ENCODE assay signal across 8 cellular contexts in genomic region chr10:97037365-97038361, GRCh38.
DNase-seq lines count a peak whose midpoint lies in the region; ATAC-seq and TF ChIP-seq lines count a peak whose summit lies in the region.

No MANE protein-coding gene starts in this region.

- H3K9me3 ChIP-seq in lower lobe of right lung, result no peaks in the 10 kb centered on the region

- H3K36me3 ChIP-seq in lower lobe of right lung, result no peaks in the 10 kb centered on the region

- H3K4me1 ChIP-seq in lower lobe of right lung, result peaks cover 13% of the 10 kb centered on the region

- no peak overlapping the region for H3K27ac ChIP-seq in lower lobe of right lung

- no peaks in the 10 kb centered on the region for H3K27me3 ChIP-seq in lower lobe of right lung (ENCODE audit: low read depth)

- H3K4me1 Mint-ChIP-seq in activated CD4-positive, alpha-beta T cell treated with anti-CD3 and anti-CD28 coated beads, Interleukin-2, amount 10 ng/mL, durations not matched to agents 24 days and 14 days, result peaks cover 11% of the 10 kb centered on the region

- H3K27ac Mint-ChIP-seq in activated CD4-positive, alpha-beta T cell treated with anti-CD3 and anti-CD28 coated beads, Interleukin-2, amount 10 ng/mL, durations not matched to agents 24 days and 14 days, result no peak overlapping the region

- peak overlapping the region; percentile 54 for H3K4me3 ChIP-seq in lower lobe of right lung

- intact Hi-C loops in activated CD4-positive, alpha-beta T cell treated with anti-CD3 and anti-CD28 coated beads, Interleukin-2, amount 10 ng/mL, durations not matched to agents 24 days and 14 days (cut with micrococcal nuclease), result no loop called here
- intact Hi-C loops in lower lobe of right lung (cut with DNase I), result no loop called here

- peak; percentile 77 for ATAC-seq in HG03342 (IDR thresholded peaks at IDR 0.05; ENCODE audit: unreplicated experiment)
- peak; percentile 92 to 95 for ATAC-seq in lower lobe of right lung

- peaks cover 9% of the 10 kb centered on the region for H3K27me3 Mint-ChIP-seq in activated CD4-positive, alpha-beta T cell treated with anti-CD3 and anti-CD28 coated beads, Interleukin-2, amount 10 ng/mL, durations not matched to agents 24 days and 14 days

- H3K9me3 Mint-ChIP-seq in activated CD4-positive, alpha-beta T cell treated with anti-CD3 and anti-CD28 coated beads, Interleukin-2, amount 10 ng/mL, durations not matched to agents 24 days and 14 days, result no peaks in the 10 kb centered on the region

- peak; percentile 63 for DNase-seq in SIG-M5 treated with dmso at 0.1 percent for 504 hours (lab: John Stamatoyannopoulos, UW; ENCODE audit: unreplicated experiment)
- no peak for DNase-seq in SIG-M5 (lab: John Stamatoyannopoulos, UW)
- peak; percentile 85 for DNase-seq in NCI-H460 (ENCODE audit: extremely low read depth, low read depth)
- DNase-seq in activated CD4-positive, alpha-beta T cell treated with anti-CD3 and anti-CD28 coated beads, Interleukin-2, amount 10 ng/mL, durations not matched to agents 24 days and 14 days, result peak; percentile 90
- peak; percentile 55 to 72 for DNase-seq in dermis microvascular lymphatic vessel endothelial cell (ENCODE audit: low read depth in 2 of 2)
- DNase-seq in lower lobe of right lung, result peak; percentile 78
- peak in 2 of 3 donors; percentile 48 to 56 for DNase-seq in stimulated activated CD4-positive, alpha-beta T cell treated with anti-CD3 and anti-CD28 coated beads, TNF-alpha, amount 100 ng/mL, for 1 hour (ENCODE audit: low read depth in 3 of 3, low spot score in 1 of 3)

- peak overlapping the region; percentile 70 for H3K4me3 Mint-ChIP-seq in activated CD4-positive, alpha-beta T cell treated with anti-CD3 and anti-CD28 coated beads, Interleukin-2, amount 10 ng/mL, durations not matched to agents 24 days and 14 days

- no peaks in the 10 kb centered on the region for H3K36me3 Mint-ChIP-seq in activated CD4-positive, alpha-beta T cell treated with anti-CD3 and anti-CD28 coated beads, Interleukin-2, amount 10 ng/mL, durations not matched to agents 24 days and 14 days (ENCODE audit: low read depth)

- peak; percentile 81 for TF ChIP-seq CTCF in lower lobe of right lung (IDR thresholded peaks at IDR 0.05)
